ENCODE assay signal across 11 cellular contexts in genomic region chr5:127206320-127207113, GRCh38.
DNase-seq lines count a peak whose midpoint lies in the region; ATAC-seq, FAIRE-seq and TF ChIP-seq lines count a peak whose summit lies in the region.
"Had no signal": no experiment of that assay in that cellular context is flagged by ENCODE, and none has a peak within 500 bp of the region (broad histone marks: within the 10 kb centered on the region; RNA-seq: fewer than 3 reads in every experiment).

No MANE protein-coding gene starts in this region.

- DNase-seq in COLO829 (ENCODE audit: low spot score) (peak; percentile 56), M059J (ENCODE audit: low read depth) (peak; percentile 79), astrocyte of the hippocampus (ENCODE audit: low read depth, low spot score) (peak; percentile 73), HepG2 (ENCODE audit: low spot score) (peak; percentile 71), AG08396 (ENCODE audit: low spot score) (no peak)
- DNase-seq: NCI-H524, pancreas had no signal

- intact Hi-C loops in HepG2 (cut with micrococcal nuclease; ENCODE audit: unreplicated experiment), result no loop called here

- H3K4me1 ChIP-seq in HepG2 (ENCODE audit: insufficient read depth, low read length), result no peaks in the 10 kb centered on the region; the same call in 1 of the 2 replicates
- H3K4me1 ChIP-seq: pancreas had no signal

- TF ChIP-seq POLR2A in HepG2 (IDR thresholded peaks at IDR 0.05; ENCODE audit: insufficient read depth in 1 of 2, low read depth in 2 of 2, low read length in 2 of 2), result no peak

- in situ Hi-C loops in HepG2 (cut with HindIII; ENCODE audit: extremely low pct_ligation_motif_present, low pct_unique_long_range_greater_than_20kb), result no loop called here

- H3K4me2 ChIP-seq in HepG2 (ENCODE audit: low read depth, low read length), result no peak overlapping the region

- TF ChIP-seq CTCF in HepG2 (CRISPR knock-in tag; IDR thresholded peaks at IDR 0.05), result no peak

- H4K20me1 ChIP-seq in HepG2 (ENCODE audit: insufficient read depth, low read length), result no peaks in the 10 kb centered on the region

- ATAC-seq in HepG2 (peak; percentile 74), GM18858 (IDR thresholded peaks at IDR 0.05; ENCODE audit: unreplicated experiment) (no peak), GM21825 (IDR thresholded peaks at IDR 0.05; ENCODE audit: unreplicated experiment) (no peak), GM19455 (IDR thresholded peaks at IDR 0.05; ENCODE audit: unreplicated experiment) (no peak)
- ATAC-seq: activated CD4-positive, CD25-positive, alpha-beta regulatory T cell treated with anti-CD3 and anti-CD28 coated beads, Interleukin-2, amount 50 U/mL, for 24 hours had no signal

- 7% methylated on average over 3 of the region's 4 CpGs for WGBS in HepG2 (ENCODE audit: low lambda C conversion rate)

- no peak for FAIRE-seq in HepG2 (lab: Jason Lieb, UNC)
- FAIRE-seq: pancreas had no signal

- H3K36me3 ChIP-seq in HepG2 (replicated peaks in 1 of 2; ENCODE audit: control insufficient read depth in 1 of 2, insufficient read depth in 2 of 2, low read length in 2 of 2), result no peaks in the 10 kb centered on the region
- H3K36me3 ChIP-seq: pancreas had no signal

- H3K79me2 ChIP-seq in HepG2 (ENCODE audit: insufficient read depth, low read length), result no peaks in the 10 kb centered on the region

- no peak overlapping the region for H3K9ac ChIP-seq in HepG2 (ENCODE audit: insufficient read depth, low read depth, low read length)

- CTCF ChIA-PET in HepG2 (lab: Yijun Ruan, JAX; ENCODE audit: low intra/inter-chr PET ratio, low total read pairs), result no interaction called here

- no peak overlapping the region for H2AFZ ChIP-seq in HepG2 (ENCODE audit: low read length)

- no peak for TF ChIP-seq RAD21 in HepG2 (CRISPR knock-in tag; IDR thresholded peaks at IDR 0.05)

- POLR2A ChIA-PET in HepG2 (lab: Yijun Ruan, JAX), result no interaction called here

- H3K9me3 ChIP-seq in HepG2 (ENCODE audit: low read length), result no peaks in the 10 kb centered on the region
- H3K9me3 ChIP-seq: pancreas had no signal

- H3K27ac ChIP-seq in HepG2 (ENCODE audit: extremely low read length, insufficient read depth, low read length), result no peak overlapping the region
- H3K27ac ChIP-seq: pancreas had no signal

- no peak overlapping the region for H3K4me3 ChIP-seq in HepG2 (replicated peaks in 1 of 3; ENCODE audit: insufficient read depth in 1 of 3, low read depth in 2 of 3, low read length in 3 of 3)
- H3K4me3 ChIP-seq: pancreas had no signal

- TF ChIP-seq EP300 in HepG2 (IDR thresholded peaks at IDR 0.05; ENCODE audit: low read depth in 2 of 2, low read length in 2 of 2), result no peak; a peak in 1 of 4 replicates
- no peak for TF ChIP-seq EP300 in HepG2 (CRISPR knock-in tag; IDR thresholded peaks at IDR 0.05; ENCODE audit: borderline replicate concordance)

- H3K27me3 ChIP-seq in HepG2 (ENCODE audit: control insufficient read depth in 1 of 2, insufficient read depth in 2 of 2, low read length in 2 of 2), result no peaks in the 10 kb centered on the region
- H3K27me3 ChIP-seq: pancreas had no signal

- no TSS peak for BruUV-seq in HepG2 (replicated peaks; lab: Mats Ljungman, UMichigan)

TF ChIP-seq in HepG2, 621 proteins besides CTCF, POLR2A, EP300 and RAD21 (continues in another document):
- peak; percentile 84 for TF ChIP-seq FOSL2 (CRISPR knock-in tag; IDR thresholded peaks at IDR 0.05)
- TF ChIP-seq, protein P1, sequence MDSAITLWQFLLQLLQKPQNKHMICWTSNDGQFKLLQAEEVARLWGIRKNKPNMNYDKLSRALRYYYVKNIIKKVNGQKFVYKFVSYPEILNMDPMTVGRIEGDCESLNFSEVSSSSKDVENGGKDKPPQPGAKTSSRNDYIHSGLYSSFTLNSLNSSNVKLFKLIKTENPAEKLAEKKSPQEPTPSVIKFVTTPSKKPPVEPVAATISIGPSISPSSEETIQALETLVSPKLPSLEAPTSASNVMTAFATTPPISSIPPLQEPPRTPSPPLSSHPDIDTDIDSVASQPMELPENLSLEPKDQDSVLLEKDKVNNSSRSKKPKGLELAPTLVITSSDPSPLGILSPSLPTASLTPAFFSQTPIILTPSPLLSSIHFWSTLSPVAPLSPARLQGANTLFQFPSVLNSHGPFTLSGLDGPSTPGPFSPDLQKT (CRISPR knock-in tag; IDR thresholded peaks at IDR 0.05; ENCODE audit: borderline replicate concordance), result no peak
- TF ChIP-seq, protein P2, sequence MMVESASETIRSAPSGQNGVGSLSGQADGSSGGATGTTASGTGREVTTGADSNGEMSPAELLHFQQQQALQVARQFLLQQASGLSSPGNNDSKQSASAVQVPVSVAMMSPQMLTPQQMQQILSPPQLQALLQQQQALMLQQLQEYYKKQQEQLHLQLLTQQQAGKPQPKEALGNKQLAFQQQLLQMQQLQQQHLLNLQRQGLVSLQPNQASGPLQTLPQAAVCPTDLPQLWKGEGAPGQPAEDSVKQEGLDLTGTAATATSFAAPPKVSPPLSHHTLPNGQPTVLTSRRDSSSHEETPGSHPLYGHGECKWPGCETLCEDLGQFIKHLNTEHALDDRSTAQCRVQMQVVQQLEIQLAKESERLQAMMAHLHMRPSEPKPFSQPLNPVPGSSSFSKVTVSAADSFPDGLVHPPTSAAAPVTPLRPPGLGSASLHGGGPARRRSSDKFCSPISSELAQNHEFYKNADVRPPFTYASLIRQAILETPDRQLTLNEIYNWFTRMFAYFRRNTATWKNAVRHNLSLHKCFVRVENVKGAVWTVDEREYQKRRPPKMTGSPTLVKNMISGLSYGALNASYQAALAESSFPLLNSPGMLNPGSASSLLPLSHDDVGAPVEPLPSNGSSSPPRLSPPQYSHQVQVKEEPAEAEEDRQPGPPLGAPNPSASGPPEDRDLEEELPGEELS (CRISPR knock-in tag; IDR thresholded peaks at IDR 0.05), result no peak
- no peak for TF ChIP-seq CREB1 (IDR thresholded peaks at IDR 0.05)
- 0 out of 2 replicates have a peak, but pooled peaks have one; percentile 25 for TF ChIP-seq CREB1 (CRISPR knock-in tag; IDR thresholded peaks at IDR 0.05)
- peak; percentile 65; the same call in 1 of the 2 replicates for TF ChIP-seq FOSL1 (CRISPR knock-in tag; IDR thresholded peaks at IDR 0.05; ENCODE audit: borderline replicate concordance)
- TF ChIP-seq SOX5 (CRISPR knock-in tag; IDR thresholded peaks at IDR 0.05; ENCODE audit: borderline replicate concordance), result peak; percentile 76; the same call in 1 of the 2 replicates
- TF ChIP-seq ARID3A (IDR thresholded peaks at IDR 0.05; ENCODE audit: low read depth, low read length), result 0 out of 2 replicates have a peak, but pooled peaks have one; percentile 15
- TF ChIP-seq SOX6 (IDR thresholded peaks at IDR 0.05), result no peak
- peak; percentile 65 for TF ChIP-seq SOX6 (CRISPR knock-in tag; IDR thresholded peaks at IDR 0.05)
- TF ChIP-seq ARID5B (CRISPR knock-in tag; IDR thresholded peaks at IDR 0.05), result peak; percentile 51
- no peak for TF ChIP-seq SRF (IDR thresholded peaks at IDR 0.05; ENCODE audit: low read depth, low read length)
- TF ChIP-seq FOXA3 (CRISPR knock-in tag; IDR thresholded peaks at IDR 0.05), result peak; percentile 78
- peak; percentile 58; the same call in 1 of the 2 replicates for TF ChIP-seq HMG20A (CRISPR knock-in tag; IDR thresholded peaks at IDR 0.05; ENCODE audit: borderline replicate concordance)
- 0 out of 2 replicates have a peak, but pooled peaks have one; percentile 27 for TF ChIP-seq RARA (CRISPR knock-in tag; IDR thresholded peaks at IDR 0.05)
- no peak for TF ChIP-seq SOX13 (IDR thresholded peaks at IDR 0.05)
- TF ChIP-seq SOX13 (CRISPR knock-in tag; conservative IDR thresholded peaks at IDR 0.05 in 1 of 2, IDR thresholded peaks at IDR 0.05 in 1 of 2), result peak in 1 of 2 experiments; percentile 64; a peak in 2 of 4 replicates
- TF ChIP-seq CEBPB (IDR thresholded peaks at IDR 0.05; ENCODE audit: borderline replicate concordance, low read depth, low read length), result 0 out of 2 replicates have a peak, but pooled peaks have one; percentile 3
